In the genomic region with DNA sequence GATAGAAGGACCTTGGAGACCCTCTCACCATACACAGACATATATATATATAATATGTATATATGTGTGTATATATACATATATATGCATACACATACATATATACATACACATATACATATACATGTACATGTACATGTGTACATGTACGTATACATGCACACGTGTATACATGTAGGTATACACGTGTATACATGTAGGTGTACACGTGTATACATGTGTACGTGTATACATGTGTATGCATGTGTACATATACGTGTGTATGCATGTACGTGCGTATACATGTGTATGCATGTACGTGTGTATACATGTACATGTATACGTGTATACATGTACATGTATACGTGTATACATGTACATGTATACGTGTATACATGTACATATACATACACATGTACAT, we compare ENCODE assay signal across 35 cellular contexts. TPM values are rescaled to one million over a fixed set of nuclear protein-coding genes. Genes with fewer than 3 reads are reported as not detected.
"Had no signal": no experiment of that assay in that cellular context is flagged by ENCODE, and none has a peak within 500 bp of the region (broad histone marks: within the 10 kb centered on the region; RNA-seq: fewer than 3 reads in every experiment).

No MANE protein-coding gene starts in this region.

- H3K4me1 ChIP-seq: ascending aorta had no signal

- FAIRE-seq: bronchial epithelial cell, TTC549 had no signal

- H3K27ac ChIP-seq: ascending aorta, cardiac muscle cell, VCaP had no signal

- ATAC-seq: activated CD8-positive, alpha-beta T cell treated with anti-CD3 and anti-CD28 coated beads for 36 hours; activated naive CD4-positive, alpha-beta T cell treated with anti-CD3 and anti-CD28 coated beads, Interleukin-2, amount 50 U/mL, for 72 hours; activated T-cell treated with anti-CD3 and anti-CD28 coated beads, Interleukin-2, amount 50 U/mL, for 4 hours; activated T-cell treated with anti-CD3 and anti-CD28 coated beads, Interleukin-2, amount 50 U/mL, for 72 hours; activated T-helper 17 cell treated with anti-CD3 and anti-CD28 coated beads, Interleukin-2, amount 50 U/mL, for 72 hours had no signal

- DNase-seq: activated B cell treated with CpG ODN at 0.5 μM for 24 hours; activated CD4-positive, alpha-beta memory T cell treated with anti-CD3 and anti-CD28 coated beads for 36 hours; activated CD4-positive, alpha-beta T cell treated with anti-CD3 and anti-CD28 coated beads for 4 hours; activated CD4-positive, alpha-beta T cell treated with anti-CD3 and anti-CD28 coated beads, Interleukin-2, amount 10 ng/mL, durations not matched to agents 24 days and 14 days; activated CD4-positive, alpha-beta T cell treated with anti-CD3 and anti-CD28 coated beads, Interleukin-2, amount 50 U/mL, for 1 hour; activated CD4-positive, alpha-beta T cell treated with anti-CD3 and anti-CD28 coated beads, Interleukin-2, amount 50 U/mL, for 4 hours; activated CD4-positive, CD25-positive, alpha-beta regulatory T cell treated with anti-CD3 and anti-CD28 coated beads, Interleukin-2, amount 50 U/mL, for 72 hours; activated CD8-positive, alpha-beta memory T cell treated with anti-CD3 and anti-CD28 coated beads, Interleukin-2, amount 50 U/mL, for 4 hours; activated CD8-positive, alpha-beta T cell treated with anti-CD3 and anti-CD28 coated beads for 36 hours; activated effector memory CD4-positive, alpha-beta T cell treated with anti-CD3 and anti-CD28 coated beads, Interleukin-2, amount 50 U/mL, for 16 hours; activated gamma-delta T cell treated with Interleukin-2 at 50 U/mL for 16 hours; activated naive CD4-positive, alpha-beta T cell; activated naive CD4-positive, alpha-beta T cell treated with anti-CD3 and anti-CD28 coated beads for 36 hours; activated naive CD4-positive, alpha-beta T cell treated with anti-CD3 and anti-CD28 coated beads, Interleukin-2, amount 50 U/mL, for 16 hours; activated naive CD8-positive, alpha-beta T cell treated with anti-CD3 and anti-CD28 coated beads for 36 hours; activated T-cell treated with anti-CD3 and anti-CD28 coated beads for 4 hours; activated T-cell treated with anti-CD3 and anti-CD28 coated beads, Interleukin-2, amount 50 U/mL, for 1 hour; activated T-cell treated with anti-CD3 and anti-CD28 coated beads, Interleukin-2, amount 50 U/mL, for 4 hours; activated T-cell treated with anti-CD3 and anti-CD28 coated beads, Interleukin-2, amount 50 U/mL, for 72 hours; amygdala; anterior cingulate cortex; caudate nucleus; cerebellar nuclear complex; T-helper 1 cell; T-helper 2 cell; T-helper 9 cell had no signal

- H3K9me3 ChIP-seq: ascending aorta had no signal

- H3K27me3 ChIP-seq: ascending aorta, cardiac muscle cell had no signal

- H3K4me3 ChIP-seq: ascending aorta, cardiac muscle cell had no signal

- H3K36me3 ChIP-seq: ascending aorta, cardiac muscle cell had no signal

RNA-seq across cellular contexts. Expression of a gene that starts 54.5 kb away (rescaled TPM):
- total RNA-seq: activated B cell treated with CpG ODN at 0.5 μM for 24 hours; activated CD4-positive, alpha-beta memory T cell treated with anti-CD3 and anti-CD28 coated beads for 36 hours; activated CD4-positive, alpha-beta T cell treated with anti-CD3 and anti-CD28 coated beads, Interleukin-2, amount 10 ng/mL, durations not matched to agents 24 days and 14 days; activated CD8-positive, alpha-beta memory T cell treated with anti-CD3 and anti-CD28 coated beads for 36 hours; activated CD8-positive, alpha-beta T cell treated with anti-CD3 and anti-CD28 coated beads for 36 hours; activated naive CD4-positive, alpha-beta T cell treated with anti-CD3 and anti-CD28 coated beads for 36 hours; activated naive CD4-positive, alpha-beta T cell treated with anti-CD3 and anti-CD28 coated beads, Interleukin-2, amount 50 U/mL, for 72 hours; activated naive CD8-positive, alpha-beta T cell treated with anti-CD3 and anti-CD28 coated beads for 36 hours; activated T-cell treated with anti-CD3 and anti-CD28 coated beads, Interleukin-2, amount 50 U/mL, for 4 hours; activated T-cell treated with anti-CD3 and anti-CD28 coated beads, Interleukin-2, amount 50 U/mL, for 72 hours; activated T-helper 1 cell treated with anti-CD3 and anti-CD28 coated beads, Interleukin-12 subunit alpha, Interleukin-12 subunit beta, Interleukin-2, Interleukin-4 antibody, amounts not matched to agents 30 ng/mL and 10 ng/mL and 1 ng/mL, durations not matched to agents 14 hours and 24 hours and 36 hours; activated T-helper 17 cell treated with anti-CD3 and anti-CD28 coated beads, Interleukin-2, amount 50 U/mL, for 72 hours; ascending aorta had no signal
